In the genomic region with DNA sequence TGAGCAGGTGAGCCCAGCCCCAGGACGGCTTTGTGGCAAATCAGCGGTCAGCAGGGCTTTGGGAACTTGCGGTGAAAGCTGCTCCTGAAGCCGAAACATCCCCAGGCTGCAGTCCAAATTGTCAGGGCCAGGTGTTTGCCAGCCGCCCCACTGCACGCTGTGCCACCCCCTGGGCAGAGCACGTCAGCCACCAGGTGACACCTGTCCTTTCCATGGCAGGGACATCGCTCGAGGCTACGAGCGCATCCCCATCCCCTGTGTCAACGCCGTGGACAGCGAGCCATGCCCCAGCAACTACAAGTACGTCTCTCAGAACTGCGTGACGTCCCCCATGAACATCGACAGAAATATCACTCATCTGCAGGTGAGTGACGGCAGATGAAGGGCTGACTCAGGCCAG, we compare ENCODE assay signal across 10 cellular contexts.
"Had no signal": no experiment of that assay in that cellular context is flagged by ENCODE, and none has a peak within 500 bp of the region (broad histone marks: within the 10 kb centered on the region; RNA-seq: fewer than 3 reads in every experiment).

No MANE protein-coding gene starts in this region.

- H3K27ac Mint-ChIP-seq: activated CD4-positive, alpha-beta T cell treated with anti-CD3 and anti-CD28 coated beads, Interleukin-2, amount 10 ng/mL, durations not matched to agents 24 days and 14 days; activated naive CD4-positive, alpha-beta T cell treated with anti-CD3 and anti-CD28 coated beads for 36 hours; activated T-helper 17 cell treated with anti-CD3 and anti-CD28 coated beads, Interleukin-2, amount 50 U/mL, for 72 hours; stimulated activated naive CD8-positive, alpha-beta T cell treated with anti-CD3 and anti-CD28 coated beads, Interleukin-15, Interleukin-2, amounts not matched to agents 100 ng/mL and 50 ng/mL, for 24 hours had no signal

- FAIRE-seq: frontal cortex had no signal

- H3K4me3 Mint-ChIP-seq: activated CD4-positive, alpha-beta T cell treated with anti-CD3 and anti-CD28 coated beads, Interleukin-2, amount 10 ng/mL, durations not matched to agents 24 days and 14 days; activated naive CD4-positive, alpha-beta T cell treated with anti-CD3 and anti-CD28 coated beads for 36 hours; activated T-helper 17 cell treated with anti-CD3 and anti-CD28 coated beads, Interleukin-2, amount 50 U/mL, for 72 hours; stimulated activated naive CD8-positive, alpha-beta T cell treated with anti-CD3 and anti-CD28 coated beads, Interleukin-15, Interleukin-2, amounts not matched to agents 100 ng/mL and 50 ng/mL, for 24 hours had no signal

- H3K27me3 Mint-ChIP-seq: activated CD4-positive, alpha-beta T cell treated with anti-CD3 and anti-CD28 coated beads, Interleukin-2, amount 10 ng/mL, durations not matched to agents 24 days and 14 days; activated T-helper 17 cell treated with anti-CD3 and anti-CD28 coated beads, Interleukin-2, amount 50 U/mL, for 72 hours; stimulated activated naive CD8-positive, alpha-beta T cell treated with anti-CD3 and anti-CD28 coated beads, Interleukin-15, Interleukin-2, amounts not matched to agents 100 ng/mL and 50 ng/mL, for 24 hours had no signal

- ATAC-seq: activated T-helper 17 cell treated with anti-CD3 and anti-CD28 coated beads, Interleukin-2, amount 50 U/mL, for 72 hours; left ventricle myocardium superior had no signal

- DNase-seq: activated CD4-positive, alpha-beta T cell treated with anti-CD3 and anti-CD28 coated beads, Interleukin-2, amount 10 ng/mL, durations not matched to agents 24 days and 14 days; activated naive CD4-positive, alpha-beta T cell treated with anti-CD3 and anti-CD28 coated beads for 36 hours; cortex of kidney; effector CD8-positive, alpha-beta T cell; left ventricle myocardium superior; mesenchymal stem cell; stimulated activated CD4-positive, alpha-beta T cell treated with anti-CD3 and anti-CD28 coated beads, Interleukin-2, amount 100 ng/mL, for 48 hours had no signal

- H3K4me1 Mint-ChIP-seq: activated CD4-positive, alpha-beta T cell treated with anti-CD3 and anti-CD28 coated beads, Interleukin-2, amount 10 ng/mL, durations not matched to agents 24 days and 14 days; activated T-helper 17 cell treated with anti-CD3 and anti-CD28 coated beads, Interleukin-2, amount 50 U/mL, for 72 hours had no signal

- H3K9me3 Mint-ChIP-seq: activated CD4-positive, alpha-beta T cell treated with anti-CD3 and anti-CD28 coated beads, Interleukin-2, amount 10 ng/mL, durations not matched to agents 24 days and 14 days; activated T-helper 17 cell treated with anti-CD3 and anti-CD28 coated beads, Interleukin-2, amount 50 U/mL, for 72 hours; stimulated activated naive CD8-positive, alpha-beta T cell treated with anti-CD3 and anti-CD28 coated beads, Interleukin-15, Interleukin-2, amounts not matched to agents 100 ng/mL and 50 ng/mL, for 24 hours had no signal
